14 cellular contexts compared by ENCODE assay signal in genomic region chr3:37053337-37053736, GRCh38.
DNase-seq lines count a peak whose midpoint lies in the region; ATAC-seq and TF ChIP-seq lines count a peak whose summit lies in the region.
"Had no signal": no experiment of that assay in that cellular context is flagged by ENCODE, and none has a peak within 500 bp of the region (broad histone marks: within the 10 kb centered on the region; RNA-seq: fewer than 3 reads in every experiment).

No MANE protein-coding gene starts in this region.

- H3K4me1 Mint-ChIP-seq in activated T-helper 2 cell treated with anti-CD3 and anti-CD28 coated beads, Interferon-gamma antibody, Interleukin-2, Interleukin-4, amounts not matched to agents 10 μg/mL and 5 μg/mL and 100 μg/mL, durations not matched to agents 14 hours and 24 hours and 36 hours (ENCODE audit: low read depth): peaks cover 10% of the 10 kb centered on the region
- H3K4me1 Mint-ChIP-seq: neural crest cell had no signal

- H3K9me2 ChIP-seq in OCI-LY7 (ENCODE audit: insufficient read depth, low read length): no peaks in the 10 kb centered on the region

- no peak for TF ChIP-seq EP300 in gastroesophageal sphincter (IDR thresholded peaks at IDR 0.05)

- H3K4me1 ChIP-seq in OCI-LY7 (ENCODE audit: insufficient read depth, low read length, poor library complexity, severe bottlenecking): peaks cover 12% of the 10 kb centered on the region
- peaks cover 2 to 55% (median 9%) of the 10 kb centered on the region in 3 donors for H3K4me1 ChIP-seq in gastroesophageal sphincter
- peaks cover 35% of the 10 kb centered on the region for H3K4me1 ChIP-seq in psoas muscle

- H3K36me3 ChIP-seq in OCI-LY7 (ENCODE audit: insufficient read depth, low read length) (peaks cover 95% of the 10 kb centered on the region), gastroesophageal sphincter (peaks cover 4 to 85% of the 10 kb centered on the region in 2 donors), psoas muscle (ENCODE audit: insufficient read depth in 1 of 2, low read depth in 1 of 2) (peaks cover 9 to 86% of the 10 kb centered on the region in 2 donors)

- H4K20me1 ChIP-seq in OCI-LY7 (ENCODE audit: insufficient read depth, low read length): no peaks in the 10 kb centered on the region

- H3K27me3 Mint-ChIP-seq in activated T-helper 2 cell treated with anti-CD3 and anti-CD28 coated beads, Interferon-gamma antibody, Interleukin-2, Interleukin-4, amounts not matched to agents 10 μg/mL and 5 μg/mL and 100 μg/mL, durations not matched to agents 14 hours and 24 hours and 36 hours (ENCODE audit: low read depth): no peaks in the 10 kb centered on the region

- ATAC-seq in gastroesophageal sphincter (no peak), psoas muscle (no peak)

- TSS peak; percentile 65 for BruUV-seq in OCI-LY7 (replicated peaks; lab: Mats Ljungman, UMichigan)

- H3K79me2 ChIP-seq in OCI-LY7 (ENCODE audit: insufficient read depth, low read depth, low read length): no peaks in the 10 kb centered on the region

- POLR2A ChIA-PET in OCI-LY7 (lab: Charles Lee): no interaction called here

- peaks cover 73% of the 10 kb centered on the region for H3K36me3 Mint-ChIP-seq in activated T-helper 2 cell treated with anti-CD3 and anti-CD28 coated beads, Interferon-gamma antibody, Interleukin-2, Interleukin-4, amounts not matched to agents 10 μg/mL and 5 μg/mL and 100 μg/mL, durations not matched to agents 14 hours and 24 hours and 36 hours (ENCODE audit: low read depth)

- no peaks in the 10 kb centered on the region for H3K9me3 Mint-ChIP-seq in activated T-helper 2 cell treated with anti-CD3 and anti-CD28 coated beads, Interferon-gamma antibody, Interleukin-2, Interleukin-4, amounts not matched to agents 10 μg/mL and 5 μg/mL and 100 μg/mL, durations not matched to agents 14 hours and 24 hours and 36 hours
- H3K9me3 Mint-ChIP-seq: neural crest cell; T-helper 2 cell treated with Interferon-gamma antibody and Interleukin-4, amounts not matched to agents 5 μg/mL and 100 μg/mL, for 36 hours had no signal

- no peak overlapping the region for H2AFZ ChIP-seq in OCI-LY7 (ENCODE audit: low read length)

- intact Hi-C loops in OCI-LY7 (cut with micrococcal nuclease; ENCODE audit: unreplicated experiment) (loop anchor here (10.0 kb wide), 2 partner anchors 161 to 329 kb away; no protein-coding TSS in a partner anchor), psoas muscle (cut with DNase I) (no loop called here), lower leg skin (cut with DNase I; ENCODE audit: low total_unique reads) (no loop called here)
- intact Hi-C loops in activated T-helper 2 cell treated with anti-CD3 and anti-CD28 coated beads, Interferon-gamma antibody, Interleukin-2, Interleukin-4, amounts not matched to agents 10 μg/mL and 5 μg/mL and 100 μg/mL, durations not matched to agents 14 hours and 24 hours and 36 hours (cut with micrococcal nuclease): no loop called here

- H3K4me3 Mint-ChIP-seq in activated T-helper 2 cell treated with anti-CD3 and anti-CD28 coated beads, Interferon-gamma antibody, Interleukin-2, Interleukin-4, amounts not matched to agents 10 μg/mL and 5 μg/mL and 100 μg/mL, durations not matched to agents 14 hours and 24 hours and 36 hours (ENCODE audit: low read depth): no peak overlapping the region
- H3K4me3 Mint-ChIP-seq: neural crest cell; T-helper 2 cell treated with Interferon-gamma antibody and Interleukin-4, amounts not matched to agents 5 μg/mL and 100 μg/mL, for 36 hours had no signal

- H3K27me3 ChIP-seq in gastroesophageal sphincter (no peaks in the 10 kb centered on the region), psoas muscle (ENCODE audit: insufficient read depth in 3 of 3, low read length in 2 of 3) (no peaks in the 10 kb centered on the region)
- H3K27me3 ChIP-seq: BE2C, Peyer's patch had no signal

- H3K9me3 ChIP-seq in OCI-LY7 (ENCODE audit: low read length): no peaks in the 10 kb centered on the region
- no peaks in the 10 kb centered on the region for H3K9me3 ChIP-seq in gastroesophageal sphincter
- no peaks in the 10 kb centered on the region for H3K9me3 ChIP-seq in psoas muscle
- H3K9me3 ChIP-seq: BE2C, Peyer's patch had no signal

- no peak overlapping the region for H3K27ac Mint-ChIP-seq in activated T-helper 2 cell treated with anti-CD3 and anti-CD28 coated beads, Interferon-gamma antibody, Interleukin-2, Interleukin-4, amounts not matched to agents 10 μg/mL and 5 μg/mL and 100 μg/mL, durations not matched to agents 14 hours and 24 hours and 36 hours
- H3K27ac Mint-ChIP-seq: T-helper 2 cell treated with Interferon-gamma antibody and Interleukin-4, amounts not matched to agents 5 μg/mL and 100 μg/mL, for 36 hours had no signal

- peak; percentile 36 for DNase-seq in Ammon's horn (ENCODE audit: low spot score)
- DNase-seq in OCI-LY7 (ENCODE audit: low spot score): no peak
- no peak for DNase-seq in psoas muscle
- DNase-seq in lower leg skin (ENCODE audit: low spot score in 2 of 2): no peak
- DNase-seq in activated T-helper 2 cell treated with anti-CD3 and anti-CD28 coated beads, Interferon-gamma antibody, Interleukin-2, Interleukin-4, amounts not matched to agents 10 μg/mL and 5 μg/mL and 100 μg/mL, durations not matched to agents 14 hours and 24 hours and 36 hours (ENCODE audit: low spot score): no peak
- no peak for DNase-seq in activated CD4-positive, CD25-positive, alpha-beta regulatory T cell treated with anti-CD3 and anti-CD28 coated beads, Interleukin-2, amount 50 U/mL, for 72 hours
- DNase-seq in COR-L47 (lab: John Stamatoyannopoulos, UW): no peak
- DNase-seq: BE2C, dermis blood vessel endothelial cell, NCI-H226, Peyer's patch had no signal

- no peak overlapping the region for H3K27ac ChIP-seq in OCI-LY7 (ENCODE audit: low read depth, low read length, poor library complexity, severe bottlenecking)
- H3K27ac ChIP-seq in gastroesophageal sphincter: peak overlapping the region; percentile 58 to 72 (median 69)
- peak overlapping the region; percentile 80 for H3K27ac ChIP-seq in psoas muscle

- TF ChIP-seq CTCF in OCI-LY7 (conservative IDR thresholded peaks at IDR 0.05; ENCODE audit: low read length) (no peak), gastroesophageal sphincter (IDR thresholded peaks at IDR 0.05) (no peak), psoas muscle (IDR thresholded peaks at IDR 0.05) (no peak), lower leg skin (IDR thresholded peaks at IDR 0.05) (no peak)

- H3K4me2 ChIP-seq in OCI-LY7 (ENCODE audit: low read length): no peak overlapping the region

- 65 to 75% methylated on average over 4 of the region's 6 CpGs for WGBS in gastroesophageal sphincter (ENCODE audit: low coverage in 1 of 2), 2 donors
- WGBS in psoas muscle, 3 donors: 35 to 45% (median 37%) methylated on average over 6 of the region's 6 CpGs
- WGBS in lower leg skin, 2 donors: 59 to 62% methylated on average over 6 of the region's 6 CpGs

- CTCF ChIA-PET in OCI-LY7 (lab: Charles Lee; ENCODE audit: unreplicated experiment): no interaction called here

- H3K4me3 ChIP-seq in OCI-LY7 (ENCODE audit: low read depth, low read length, poor library complexity, severe bottlenecking) (no peak overlapping the region), gastroesophageal sphincter (no peak overlapping the region), psoas muscle (no peak overlapping the region), lower leg skin (ENCODE audit: low read depth, poor library complexity, severe bottlenecking) (no peak overlapping the region)
- H3K4me3 ChIP-seq: Peyer's patch had no signal

- TF ChIP-seq POLR2A in gastroesophageal sphincter (IDR thresholded peaks at IDR 0.05) (no peak), lower leg skin (IDR thresholded peaks at IDR 0.05) (no peak)
